8 cellular contexts compared by ENCODE assay signal in the genomic region with DNA sequence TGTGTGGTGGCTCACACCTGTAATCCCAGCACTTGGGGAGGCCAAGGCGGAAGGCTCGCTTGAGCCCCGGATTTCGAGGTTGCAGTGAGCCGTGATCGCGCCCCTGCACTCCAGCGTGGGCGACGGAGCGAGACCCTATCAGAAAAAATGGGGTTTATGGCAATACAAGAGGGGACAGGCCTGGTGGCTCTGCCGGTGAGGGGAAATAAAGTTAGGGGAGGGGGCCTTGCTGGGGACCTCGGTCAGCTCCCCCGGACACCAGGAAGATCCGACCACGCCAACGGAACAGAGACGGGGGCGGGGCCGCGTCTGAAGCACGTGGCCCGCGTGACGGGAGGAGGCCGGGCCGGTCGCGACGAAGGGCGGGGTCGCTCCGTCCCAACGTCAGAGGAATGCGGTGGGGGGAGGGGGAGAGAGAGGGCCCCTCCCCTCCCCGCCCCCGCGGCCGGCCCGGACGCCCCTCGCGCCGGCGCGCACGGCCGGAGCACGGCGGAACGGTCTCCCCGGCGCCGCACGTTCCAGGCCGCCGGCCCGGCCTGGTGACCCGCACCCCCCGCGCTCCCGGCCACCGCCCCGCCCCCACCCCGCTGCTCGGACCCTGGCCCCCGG. TPM values are rescaled to one million over a fixed set of nuclear protein-coding genes. Genes with fewer than 3 reads are reported as not detected.
A peak's percentile ranks its signal among the peaks of the same experiment; 100 is the strongest.
DNase-seq lines count a peak whose midpoint lies in the region; ATAC-seq lines count a peak whose summit lies in the region.

No MANE protein-coding gene starts in this region.

- peak overlapping the region; percentile 99 for H3K27ac ChIP-seq in cingulate gyrus (ENCODE audit: low read depth, low read length)

- ATAC-seq in HG03175 (IDR thresholded peaks at IDR 0.05; ENCODE audit: unreplicated experiment) (peak; percentile 16), left colon (peak; percentile 56), HG03159 (IDR thresholded peaks at IDR 0.05; ENCODE audit: unreplicated experiment) (no peak)

- intact Hi-C loops in left colon (cut with DNase I, micrococcal nuclease) = no loop called here

- DNase-seq in G401 (ENCODE audit: low spot score) = peak; percentile 91
- peak; percentile 81 for DNase-seq in NCI-H510A treated with DMSO at 0.1 percent for 48 hours (lab: John Stamatoyannopoulos, UW)
- DNase-seq in activated CD4-positive, alpha-beta T cell treated with anti-CD3 and anti-CD28 coated beads for 4 hours = peak; percentile 91 to 93
- peak; percentile 95 to 97 for DNase-seq in left colon
- DNase-seq in stimulated activated CD4-positive, alpha-beta T cell treated with anti-CD3 and anti-CD28 coated beads, Interleukin-1b, Interleukin-23, amount 100 ng/mL, for 1 hour (ENCODE audit: low read depth in 2 of 2) = peak; percentile 79

- in situ Hi-C loops in G401 (cut with HindIII; ENCODE audit: low sequenced_read_pairs) = no loop called here

RNA-seq across cellular contexts. Expression of gene HNRNPL, which starts 1.9 kb away (rescaled TPM):
- total RNA-seq in G401 (2014; rRNA removed; shearing (Covaris generic)) = 600 and 749 TPM in 2 replicates
- 100 to 1,000 TPM; 269 to 281 TPM for total RNA-seq in left colon

RNA-seq across cellular contexts. Expression of gene ECH1, which starts 20.1 kb away (rescaled TPM):
- 210 and 267 TPM in 2 replicates for total RNA-seq in G401 (2014; rRNA removed; shearing (Covaris generic))
- total RNA-seq in left colon = 100 to 1,000 TPM; 292 to 483 TPM

RNA-seq across cellular contexts. Expression of gene RINL, which starts 26.3 kb away (rescaled TPM):
- 5.6 and 7.3 TPM in 2 replicates for total RNA-seq in G401 (2014; rRNA removed; shearing (Covaris generic))
- 1 to 10 TPM; 3.2 to 3.4 TPM for total RNA-seq in left colon

RNA-seq across cellular contexts. Expression of gene LGALS4, which starts 39.0 kb away (rescaled TPM):
- not detected in 2 replicates for total RNA-seq in G401 (2014; rRNA removed; shearing (Covaris generic))
- total RNA-seq in left colon = 1,000 to 10,000 TPM; 7,382 to 8,588 TPM

RNA-seq across cellular contexts. Expression of gene SIRT2, which starts 47.7 kb away (rescaled TPM):
- 114 and 122 TPM in 2 replicates for total RNA-seq in G401 (2014; rRNA removed; shearing (Covaris generic))
- 10 to 100 TPM; 32.9 to 39.9 TPM for total RNA-seq in left colon
